In the genomic region with DNA sequence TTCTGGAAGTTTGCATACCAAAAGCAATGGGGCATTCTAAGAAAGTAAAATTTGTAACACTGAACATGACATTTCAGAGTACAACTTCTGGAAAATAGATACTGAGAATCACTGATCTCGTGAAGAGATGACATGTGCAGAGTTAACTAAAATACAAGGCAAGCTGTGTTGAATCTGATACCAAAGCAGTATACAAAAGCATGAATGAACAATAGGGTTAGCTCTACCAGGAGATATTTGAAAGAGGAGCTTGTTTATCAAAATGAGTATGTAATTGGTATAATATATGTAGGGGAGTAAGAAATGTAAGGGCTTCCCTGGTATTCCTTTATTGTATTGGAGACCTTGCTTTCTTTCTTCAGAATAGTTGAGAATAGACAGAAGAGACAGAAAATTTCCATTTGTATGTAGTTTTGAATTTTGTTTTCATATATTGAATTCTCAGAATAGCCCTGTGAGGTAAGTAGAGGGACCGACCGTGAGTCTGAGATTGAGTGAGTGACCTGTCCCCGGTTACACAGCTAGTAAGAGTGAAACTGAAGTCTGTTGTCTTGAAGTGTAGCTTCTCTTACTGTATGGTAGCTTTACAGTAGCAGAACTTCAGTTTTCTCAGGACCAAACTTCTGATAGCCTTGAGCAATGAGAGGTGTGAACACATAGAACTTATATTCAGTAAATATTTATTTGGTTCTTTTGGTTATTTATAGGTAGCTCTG, we compare ENCODE assay signal across 8 cellular contexts. TPM values are rescaled to one million over a fixed set of nuclear protein-coding genes. Genes with fewer than 3 reads are reported as not detected.
DNase-seq lines count a peak whose midpoint lies in the region; ATAC-seq and TF ChIP-seq lines count a peak whose summit lies in the region.

No MANE protein-coding gene starts in this region.

- H3K4me3 ChIP-seq in GM12865 (ENCODE audit: low read depth, low read length): peak overlapping the region; percentile 24; the same call in 1 of the 2 replicates
- H3K4me3 ChIP-seq in iPS-18a (ENCODE audit: low read length): no peak overlapping the region
- H3K4me3 ChIP-seq in transverse colon: no peak overlapping the region

- H3K4me1 ChIP-seq in iPS-18a (ENCODE audit: control insufficient read depth, low read depth, low read length): peaks cover 28% of the 10 kb centered on the region
- H3K4me1 ChIP-seq in transverse colon: peaks cover 4 to 67% (median 31%) of the 10 kb centered on the region in 4 donors

- WGBS in transverse colon (ENCODE audit: low coverage in 1 of 2), 2 donors: 41 to 54% methylated on average over 4 of the region's 4 CpGs

- ATAC-seq in GM21423 (IDR thresholded peaks at IDR 0.05; ENCODE audit: unreplicated experiment): peak; percentile 42
- peak; percentile 53 for ATAC-seq in HG03460 (IDR thresholded peaks at IDR 0.05; ENCODE audit: unreplicated experiment)

- TF ChIP-seq POLR2A in transverse colon (IDR thresholded peaks at IDR 0.05): no peak

- intact Hi-C loops in transverse colon (cut with DNase I; ENCODE audit: low total_unique reads): no loop called here

- peak overlapping the region; percentile 11 for H3K9ac ChIP-seq in iPS-18a (ENCODE audit: low read length)

- in situ Hi-C loops in transverse colon (cut with MboI; ENCODE audit: low pct_ligation_motif_present in 1 of 4, low pct_unique_long_range_greater_than_20kb in 1 of 4, low sequenced_read_pairs in 3 of 4): no loop called here

- no peaks in the 10 kb centered on the region for H3K9me3 ChIP-seq in iPS-18a (ENCODE audit: control insufficient read depth, low read depth, low read length)
- H3K9me3 ChIP-seq in transverse colon: no peaks in the 10 kb centered on the region

- H3K27me3 ChIP-seq in iPS-18a (ENCODE audit: control insufficient read depth, insufficient read depth, low read length): no peaks in the 10 kb centered on the region
- H3K27me3 ChIP-seq in transverse colon: no peaks in the 10 kb centered on the region

- no peak for TF ChIP-seq EP300 in transverse colon (IDR thresholded peaks at IDR 0.05; ENCODE audit: low read depth)

- H3K36me3 ChIP-seq in iPS-18a (ENCODE audit: control insufficient read depth, low read depth, low read length): no peaks in the 10 kb centered on the region
- no peaks in the 10 kb centered on the region for H3K36me3 ChIP-seq in transverse colon

- DNase-seq in GM12865 (ENCODE audit: low read depth) (peak; percentile 66), COLO668 (lab: John Stamatoyannopoulos, UW; ENCODE audit: unreplicated experiment) (no peak), NCI-H2227 treated with DMSO at 0.1 percent for 48 hours (lab: John Stamatoyannopoulos, UW) (no peak), transverse colon (no peak), retina (no peak)

- TF ChIP-seq CTCF in GM12865 (IDR thresholded peaks at IDR 0.05; ENCODE audit: insufficient read depth, low read depth, low read length, missing control alignments) (no peak), transverse colon (IDR thresholded peaks at IDR 0.05) (no peak)

- H3K27ac ChIP-seq in iPS-18a (ENCODE audit: low read length) (peak overlapping the region; percentile 28), transverse colon (no peak overlapping the region)

RNA-seq across cellular contexts. Expression of a gene that starts 5.0 kb away (rescaled TPM):
- total RNA-seq in transverse colon: 100 to 1,000 TPM in 1 of 4 donors, 10 to 100 TPM in 3; 59.5 to 170 (median 88.3) TPM
